8 cellular contexts compared by ENCODE assay signal in the genomic region with DNA sequence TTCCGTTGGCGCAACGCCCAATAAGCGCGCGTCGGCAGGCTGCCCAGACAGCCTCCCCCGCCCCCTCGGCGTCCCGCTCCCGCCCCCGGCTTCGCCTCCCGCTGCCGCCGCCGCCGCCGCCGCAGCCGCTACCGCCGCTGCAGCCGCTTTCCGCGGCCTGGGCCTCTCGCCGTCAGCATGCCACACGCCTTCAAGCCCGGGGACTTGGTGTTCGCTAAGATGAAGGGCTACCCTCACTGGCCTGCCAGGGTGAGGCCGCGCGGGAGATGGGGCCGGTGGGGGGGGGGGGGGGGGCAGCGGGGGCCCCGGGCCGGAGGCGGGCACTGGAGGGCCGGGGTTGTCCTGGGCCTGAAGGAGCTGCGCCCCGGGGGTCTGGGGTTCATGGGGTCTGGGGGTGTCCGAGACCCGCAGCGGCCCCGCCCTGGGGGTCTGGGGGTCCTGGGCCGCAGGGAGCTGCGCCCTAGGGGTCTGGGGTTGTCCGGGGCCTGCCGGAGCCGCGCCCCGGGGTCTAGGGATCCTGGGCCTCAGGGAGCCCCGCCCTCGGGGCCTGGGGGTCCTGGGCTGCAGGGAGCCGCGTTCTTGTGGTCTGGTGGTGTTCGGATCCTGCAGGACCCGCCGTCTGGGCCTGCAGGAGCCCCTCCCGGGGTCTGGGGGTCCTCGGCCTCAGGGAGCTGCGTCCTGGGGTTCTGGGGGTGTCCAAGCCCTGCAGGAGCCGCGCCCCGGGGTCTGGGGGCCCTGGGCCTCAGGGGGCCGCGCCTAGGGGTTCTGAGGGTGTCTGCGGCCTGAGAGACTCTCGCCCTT. TPM values are rescaled to one million over a fixed set of nuclear protein-coding genes. Genes with fewer than 3 reads are reported as not detected.
A peak's percentile ranks its signal among the peaks of the same experiment; 100 is the strongest.
DNase-seq lines count a peak whose midpoint lies in the region; ATAC-seq and TF ChIP-seq lines count a peak whose summit lies in the region.

Gene HDGFL2 (plus strand): TSS at position 124 of the 801 bp plus-strand sequence. CDS start 54 bp downstream, at position 178.

- no peaks in the 10 kb centered on the region for H3K9me3 Mint-ChIP-seq in activated CD4-positive, alpha-beta memory T cell treated with anti-CD3 and anti-CD28 coated beads for 36 hours
- no peaks in the 10 kb centered on the region for H3K9me3 Mint-ChIP-seq in osteocyte (ENCODE audit: unreplicated experiment)

- peak within 1 kb of the TSS; percentile 98 for H3K4me2 ChIP-seq in GM23248 (ENCODE audit: unreplicated experiment)

- H2AFZ ChIP-seq in GM23248: peak within 1 kb of the TSS; percentile 98

- H3K4me1 Mint-ChIP-seq in activated CD4-positive, alpha-beta memory T cell treated with anti-CD3 and anti-CD28 coated beads for 36 hours (ENCODE audit: low read depth): peaks cover 21% of the 10 kb centered on the region
- H3K4me1 Mint-ChIP-seq in osteocyte (ENCODE audit: unreplicated experiment): peaks cover 22% of the 10 kb centered on the region

- H3K4me1 ChIP-seq in GM23248 (ENCODE audit: insufficient read depth): peaks cover 8% of the 10 kb centered on the region; the same call in 1 of the 2 replicates

- CTCF ChIA-PET in activated CD4-positive, alpha-beta memory T cell treated with anti-CD3 and anti-CD28 coated beads for 36 hours (lab: Charles Lee): interaction anchor here (1.0 to 1.9 kb wide), 4 partner anchors 72 to 332 kb away, joined by 3 to 12 read pairs (median 6); partner anchors contain the start of genes FEM1A and SH3GL1

- POLR2A ChIA-PET in activated CD4-positive, alpha-beta memory T cell treated with anti-CD3 and anti-CD28 coated beads for 36 hours (lab: Charles Lee): interaction anchor here (1.9 to 2.4 kb wide), 2 partner anchors 15 to 129 kb away, joined by 6 to 14 read pairs; partner anchors contain the start of genes MPND and UBXN6

- H3K4me3 ChIP-seq in GM23248 (peak within 1 kb of the TSS; percentile 94), fibroblast of villous mesenchyme (ENCODE audit: low read depth, low read length) (peak within 1 kb of the TSS; percentile 91)

- H3K36me3 Mint-ChIP-seq in activated CD4-positive, alpha-beta memory T cell treated with anti-CD3 and anti-CD28 coated beads for 36 hours: peaks cover 7% of the 10 kb centered on the region
- H3K36me3 Mint-ChIP-seq in osteocyte (ENCODE audit: unreplicated experiment): peaks cover 9% of the 10 kb centered on the region

- no peak for TF ChIP-seq CTCF in fibroblast of villous mesenchyme (IDR thresholded peaks at IDR 0.05; ENCODE audit: insufficient read depth, low read depth, low read length)
- TF ChIP-seq CTCF in osteocyte (IDR thresholded peaks at IDR 0.05): no peak

- H3F3A ChIP-seq in GM23248 (ENCODE audit: insufficient read depth): peaks cover 6% of the 10 kb centered on the region; the same call in 1 of the 2 replicates

- H3K27me3 ChIP-seq in GM23248 (replicated peaks; ENCODE audit: insufficient read depth): no peaks in the 10 kb centered on the region

- H3K27me3 Mint-ChIP-seq in activated CD4-positive, alpha-beta memory T cell treated with anti-CD3 and anti-CD28 coated beads for 36 hours: no peaks in the 10 kb centered on the region
- H3K27me3 Mint-ChIP-seq in osteocyte (ENCODE audit: unreplicated experiment): no peaks in the 10 kb centered on the region

- H3K4me3 Mint-ChIP-seq in activated CD4-positive, alpha-beta memory T cell treated with anti-CD3 and anti-CD28 coated beads for 36 hours: peak within 1 kb of the TSS; percentile 73
- H3K4me3 Mint-ChIP-seq in osteocyte (ENCODE audit: unreplicated experiment): peak within 1 kb of the TSS; percentile 84

- no peaks in the 10 kb centered on the region for H3K9me3 ChIP-seq in GM23248 (ENCODE audit: low read depth)

- no peaks in the 10 kb centered on the region for H4K20me1 ChIP-seq in GM23248 (ENCODE audit: insufficient read depth)

- no peaks in the 10 kb centered on the region for H3K36me3 ChIP-seq in GM23248 (ENCODE audit: low read depth)

- intact Hi-C loops in activated CD4-positive, alpha-beta memory T cell treated with anti-CD3 and anti-CD28 coated beads for 36 hours (cut with micrococcal nuclease): loop anchor here (5.0 kb wide), 4 partner anchors 165 to 485 kb away; partner anchors contain the start of genes EEF2, FEM1A, MYDGF and TNFAIP8L1

- no peak within 1 kb of the TSS for H3K27ac Mint-ChIP-seq in activated CD4-positive, alpha-beta memory T cell treated with anti-CD3 and anti-CD28 coated beads for 36 hours
- peak within 1 kb of the TSS; percentile 23 for H3K27ac Mint-ChIP-seq in osteocyte (ENCODE audit: unreplicated experiment)

- peaks cover 46% of the 10 kb centered on the region for H3K79me2 ChIP-seq in GM23248 (ENCODE audit: insufficient read depth)

- no peak for ATAC-seq in HG02970 (IDR thresholded peaks at IDR 0.05; ENCODE audit: low FRiP score, unreplicated experiment)

- DNase-seq in AG08395 (ENCODE audit: low spot score): peak; percentile 21
- DNase-seq in GM23248: no peak
- DNase-seq in activated CD4-positive, alpha-beta memory T cell treated with anti-CD3 and anti-CD28 coated beads for 36 hours: no peak
- no peak for DNase-seq in fibroblast of villous mesenchyme (ENCODE audit: low read depth)
- no peak for DNase-seq in osteocyte (ENCODE audit: extremely low spot score, unreplicated experiment)
- DNase-seq in NCI-H748 treated with DMSO at 0.1 percent for 48 hours (lab: John Stamatoyannopoulos, UW): no peak
- no peak for DNase-seq in OCI-M1 (lab: John Stamatoyannopoulos, UW)

- in situ Hi-C loops in GM23248 (cut with MboI): no loop called here

- H3K27ac ChIP-seq in GM23248: peak within 1 kb of the TSS; percentile 95

- peak within 1 kb of the TSS; percentile 93 for H3K9ac ChIP-seq in GM23248

- WGBS in GM23248 (ENCODE audit: low coverage in 1 of 2, low lambda C conversion rate in 2 of 2, missing lambda C conversion rate in 2 of 2), 2 experiments: 0 to 3% methylated on average over 13 to 59 of the region's 71 CpGs

- H3K9me2 ChIP-seq in GM23248 (ENCODE audit: insufficient read depth): no peaks in the 10 kb centered on the region

RNA-seq across cellular contexts. Expression of gene HDGFL2, which starts in this region (rescaled TPM):
- 50.7 and 57.4 TPM in 2 replicates for total RNA-seq in GM23248 (2014; rRNA removed; shearing (Covaris generic))
- polyA plus RNA-seq in GM23248 (2016; fragmentation: Nextera tagmentation; extraction: Ambion mirVana): 23.0 TPM in 2 replicates
- 10 to 100 TPM; 46.0 to 47.7 TPM for total RNA-seq in activated CD4-positive, alpha-beta memory T cell treated with anti-CD3 and anti-CD28 coated beads for 36 hours
- total RNA-seq in fibroblast of villous mesenchyme: 60.9 and 62.2 TPM in 2 replicates
- 59.8 and 68.8 TPM in 2 replicates for total RNA-seq in osteocyte
